In genomic region chr11:50164050-50164449, GRCh38 we compare ENCODE assay signal across 36 cellular contexts.
"Had no signal": no experiment of that assay in that cellular context is flagged by ENCODE, and none has a peak within 500 bp of the region (broad histone marks: within the 10 kb centered on the region; RNA-seq: fewer than 3 reads in every experiment).

No MANE protein-coding gene starts in this region.

- H3K4me3 ChIP-seq: adrenal gland, body of pancreas, breast epithelium had no signal

- H3K4me1 Mint-ChIP-seq: activated CD4-positive, alpha-beta memory T cell treated with anti-CD3 and anti-CD28 coated beads, Interleukin-2, amount 10 ng/mL, durations not matched to agents 7 days and 5 days; activated CD4-positive, alpha-beta T cell treated with anti-CD3 and anti-CD28 coated beads for 36 hours; activated CD4-positive, alpha-beta T cell treated with anti-CD3 and anti-CD28 coated beads, Interleukin-2, amount 10 ng/mL, durations not matched to agents 7 days and 5 days; activated naive CD8-positive, alpha-beta T cell treated with anti-CD3 and anti-CD28 coated beads for 36 hours; activated T-helper 17 cell treated with anti-CD3 and anti-CD28 coated beads, Interleukin-2, amount 50 U/mL, for 72 hours; WTC11 had no signal

- H3K27ac Mint-ChIP-seq: activated CD4-positive, alpha-beta memory T cell treated with anti-CD3 and anti-CD28 coated beads, Interleukin-2, amount 10 ng/mL, durations not matched to agents 7 days and 5 days; activated CD4-positive, alpha-beta T cell treated with anti-CD3 and anti-CD28 coated beads for 36 hours; activated CD4-positive, alpha-beta T cell treated with anti-CD3 and anti-CD28 coated beads, Interleukin-2, amount 10 ng/mL, durations not matched to agents 7 days and 5 days; activated naive CD4-positive, alpha-beta T cell treated with anti-CD3 and anti-CD28 coated beads for 36 hours; activated naive CD4-positive, alpha-beta T cell treated with anti-CD3 and anti-CD28 coated beads, Interleukin-2, amount 50 U/mL, for 72 hours; activated naive CD8-positive, alpha-beta T cell treated with anti-CD3 and anti-CD28 coated beads for 36 hours; activated T-cell treated with anti-CD3 and anti-CD28 coated beads, Interleukin-2, amount 50 U/mL, for 72 hours; activated T-helper 1 cell treated with anti-CD3 and anti-CD28 coated beads, Interleukin-12 subunit alpha, Interleukin-12 subunit beta, Interleukin-2, Interleukin-4 antibody, amounts not matched to agents 30 ng/mL and 10 ng/mL and 1 ng/mL, durations not matched to agents 14 hours and 24 hours and 36 hours; activated T-helper 17 cell treated with anti-CD3 and anti-CD28 coated beads, Interleukin-2, amount 50 U/mL, for 72 hours; T-helper 1 cell treated with Interleukin-12 subunit alpha and Interleukin-12 subunit beta and Interleukin-4 antibody, amounts not matched to agents 30 μg/mL and 1 μg/mL, for 36 hours; T-helper 2 cell treated with Interferon-gamma antibody and Interleukin-4, amounts not matched to agents 5 μg/mL and 100 μg/mL, for 36 hours; WTC11 had no signal

- DNase-seq: activated CD4-positive, alpha-beta memory T cell treated with anti-CD3 and anti-CD28 coated beads, Interleukin-2, amount 10 ng/mL, durations not matched to agents 7 days and 5 days; activated CD4-positive, alpha-beta T cell treated with anti-CD3 and anti-CD28 coated beads for 1 hour; activated CD4-positive, alpha-beta T cell treated with anti-CD3 and anti-CD28 coated beads for 36 hours; activated CD4-positive, alpha-beta T cell treated with anti-CD3 and anti-CD28 coated beads for 48 hours; activated CD4-positive, alpha-beta T cell treated with anti-CD3 and anti-CD28 coated beads, Interleukin-2, amount 10 ng/mL, durations not matched to agents 7 days and 5 days; activated CD4-positive, alpha-beta T cell treated with anti-CD3 and anti-CD28 coated beads, Interleukin-2, amount 50 U/mL, for 48 hours; activated CD4-positive, CD25-positive, alpha-beta regulatory T cell; activated CD8-positive, alpha-beta memory T cell treated with anti-CD3 and anti-CD28 coated beads, Interleukin-2, amount 50 U/mL, for 4 hours; activated effector memory CD4-positive, alpha-beta T cell treated with anti-CD3 and anti-CD28 coated beads, Interleukin-2, amount 50 U/mL, for 16 hours; activated gamma-delta T cell treated with Interleukin-2 at 50 U/mL for 16 hours; activated naive CD4-positive, alpha-beta T cell; activated naive CD4-positive, alpha-beta T cell treated with anti-CD3 and anti-CD28 coated beads for 36 hours; activated naive CD4-positive, alpha-beta T cell treated with anti-CD3 and anti-CD28 coated beads, Interleukin-2, amount 50 U/mL, for 16 hours; activated naive CD8-positive, alpha-beta T cell treated with anti-CD3 and anti-CD28 coated beads for 36 hours; activated T-cell treated with anti-CD3 and anti-CD28 coated beads for 4 hours; activated T-cell treated with anti-CD3 and anti-CD28 coated beads, Interleukin-2, amount 50 U/mL, for 1 hour; activated T-cell treated with anti-CD3 and anti-CD28 coated beads, Interleukin-2, amount 50 U/mL, for 4 hours; activated T-cell treated with anti-CD3 and anti-CD28 coated beads, Interleukin-2, amount 50 U/mL, for 72 hours; adrenal gland; amniotic stem cell; aorta; body of pancreas; brain microvascular endothelial cell; central memory CD4-positive, alpha-beta T cell; T-helper 1 cell; T-helper 2 cell; T-helper 9 cell had no signal

- H3K9me3 Mint-ChIP-seq: activated T-helper 17 cell treated with anti-CD3 and anti-CD28 coated beads, Interleukin-2, amount 50 U/mL, for 72 hours had no signal

- H3K9me3 ChIP-seq: adrenal gland had no signal

- H3K27ac ChIP-seq: adrenal gland, body of pancreas, brain microvascular endothelial cell, breast epithelium, VCaP had no signal

- H3K36me3 Mint-ChIP-seq: activated naive CD4-positive, alpha-beta T cell treated with anti-CD3 and anti-CD28 coated beads, Interleukin-2, amount 50 U/mL, for 72 hours; activated naive CD8-positive, alpha-beta T cell treated with anti-CD3 and anti-CD28 coated beads for 36 hours had no signal

- ATAC-seq: activated CD4-positive, alpha-beta T cell treated with anti-CD3 and anti-CD28 coated beads for 36 hours; activated CD4-positive, CD25-positive, alpha-beta regulatory T cell treated with anti-CD3 and anti-CD28 coated beads, Interleukin-2, amount 50 U/mL, for 24 hours; activated naive CD4-positive, alpha-beta T cell treated with anti-CD3 and anti-CD28 coated beads, Interleukin-2, amount 50 U/mL, for 72 hours; activated T-cell treated with anti-CD3 and anti-CD28 coated beads, Interleukin-2, amount 50 U/mL, for 4 hours; activated T-cell treated with anti-CD3 and anti-CD28 coated beads, Interleukin-2, amount 50 U/mL, for 72 hours; activated T-helper 17 cell treated with anti-CD3 and anti-CD28 coated beads, Interleukin-2, amount 50 U/mL, for 72 hours; body of pancreas; WTC11 had no signal

- H3K27me3 ChIP-seq: adrenal gland, body of pancreas, brain microvascular endothelial cell, breast epithelium had no signal

- H3K4me3 Mint-ChIP-seq: activated CD4-positive, alpha-beta memory T cell treated with anti-CD3 and anti-CD28 coated beads, Interleukin-2, amount 10 ng/mL, durations not matched to agents 7 days and 5 days; activated CD4-positive, alpha-beta T cell treated with anti-CD3 and anti-CD28 coated beads for 36 hours; activated CD4-positive, alpha-beta T cell treated with anti-CD3 and anti-CD28 coated beads, Interleukin-2, amount 10 ng/mL, durations not matched to agents 7 days and 5 days; activated naive CD4-positive, alpha-beta T cell treated with anti-CD3 and anti-CD28 coated beads for 36 hours; activated naive CD8-positive, alpha-beta T cell treated with anti-CD3 and anti-CD28 coated beads for 36 hours; activated T-cell treated with anti-CD3 and anti-CD28 coated beads, Interleukin-2, amount 50 U/mL, for 4 hours; activated T-cell treated with anti-CD3 and anti-CD28 coated beads, Interleukin-2, amount 50 U/mL, for 72 hours; activated T-helper 1 cell treated with anti-CD3 and anti-CD28 coated beads, Interleukin-12 subunit alpha, Interleukin-12 subunit beta, Interleukin-2, Interleukin-4 antibody, amounts not matched to agents 30 ng/mL and 10 ng/mL and 1 ng/mL, durations not matched to agents 14 hours and 24 hours and 36 hours; activated T-helper 17 cell treated with anti-CD3 and anti-CD28 coated beads, Interleukin-2, amount 50 U/mL, for 72 hours; T-helper 1 cell treated with Interleukin-12 subunit alpha and Interleukin-12 subunit beta and Interleukin-4 antibody, amounts not matched to agents 30 μg/mL and 1 μg/mL, for 36 hours; T-helper 2 cell treated with Interferon-gamma antibody and Interleukin-4, amounts not matched to agents 5 μg/mL and 100 μg/mL, for 36 hours; WTC11 had no signal

- H3K4me1 ChIP-seq: adrenal gland, body of pancreas, breast epithelium had no signal

- H3K36me3 ChIP-seq: adrenal gland, brain microvascular endothelial cell, breast epithelium had no signal

- H3K27me3 Mint-ChIP-seq: activated CD4-positive, alpha-beta memory T cell treated with anti-CD3 and anti-CD28 coated beads, Interleukin-2, amount 10 ng/mL, durations not matched to agents 7 days and 5 days; activated CD4-positive, alpha-beta T cell treated with anti-CD3 and anti-CD28 coated beads for 36 hours; activated CD4-positive, alpha-beta T cell treated with anti-CD3 and anti-CD28 coated beads, Interleukin-2, amount 10 ng/mL, durations not matched to agents 7 days and 5 days; activated naive CD8-positive, alpha-beta T cell treated with anti-CD3 and anti-CD28 coated beads for 36 hours; activated T-helper 17 cell treated with anti-CD3 and anti-CD28 coated beads, Interleukin-2, amount 50 U/mL, for 72 hours had no signal
